12 cellular contexts compared by ENCODE assay signal in genomic region chr18:51038110-51038509, GRCh38. TPM values are rescaled to one million over a fixed set of nuclear protein-coding genes. Genes with fewer than 3 reads are reported as not detected.
DNase-seq lines count a peak whose midpoint lies in the region; ATAC-seq and TF ChIP-seq lines count a peak whose summit lies in the region.
"Had no signal": no experiment of that assay in that cellular context is flagged by ENCODE, and none has a peak within 500 bp of the region (broad histone marks: within the 10 kb centered on the region; RNA-seq: fewer than 3 reads in every experiment).

No MANE protein-coding gene starts in this region.

- peaks cover 0 to 16% (median 9%) of the 10 kb centered on the region in 3 donors for H3K36me3 Mint-ChIP-seq in CD8-positive, alpha-beta memory T cell

- DNase-seq in CD8-positive, alpha-beta memory T cell, result no peak
- DNase-seq in osteoblast (ENCODE audit: insufficient read length, low spot score, missing footprints) (no peak), OCI-M1 (lab: John Stamatoyannopoulos, UW) (no peak), islet precursor cell (no peak)
- DNase-seq: activated CD4-positive, alpha-beta T cell treated with anti-CD3 and anti-CD28 coated beads for 4 hours; DMS53; NCI-H2171 had no signal

- no peak overlapping the region for H2AFZ ChIP-seq in Loucy (ENCODE audit: low read length)
- no peak overlapping the region for H2AFZ ChIP-seq in osteoblast (ENCODE audit: low read length)

- H3K4me3 Mint-ChIP-seq in CD8-positive, alpha-beta memory T cell, result peak overlapping the region in 4 of 7 donors; percentile 4 to 49 (median 34)

- H3K27ac Mint-ChIP-seq in CD8-positive, alpha-beta memory T cell, result peak overlapping the region in 4 of 8 donors; percentile 39 to 84 (median 66)

- H3K9ac ChIP-seq in Loucy (ENCODE audit: low read depth, low read length, poor library complexity, severe bottlenecking) (peak overlapping the region; percentile 5), endocrine pancreas (ENCODE audit: control insufficient read depth, insufficient read depth, low read length) (no peak overlapping the region)

- no peaks in the 10 kb centered on the region for H3K9me3 ChIP-seq in CD8-positive, alpha-beta memory T cell (ENCODE audit: low read length)
- no peaks in the 10 kb centered on the region for H3K9me3 ChIP-seq in Loucy (ENCODE audit: insufficient read depth, low read depth, low read length)
- H3K9me3 ChIP-seq in endocrine pancreas (ENCODE audit: control insufficient read depth, low read length), result no peaks in the 10 kb centered on the region
- H3K9me3 ChIP-seq in osteoblast (ENCODE audit: low read depth, low read length), result no peaks in the 10 kb centered on the region
- H3K9me3 ChIP-seq: tibial nerve had no signal

- POLR2A ChIA-PET in CD8-positive, alpha-beta memory T cell (lab: Charles Lee), result interaction anchor here (1.0 kb wide), 2 partner anchors 8 to 159 kb away, joined by 6 read pairs; partner anchors contain the start of genes ME2 and SMAD4

- H3K9me3 Mint-ChIP-seq in CD8-positive, alpha-beta memory T cell, result no peaks in the 10 kb centered on the region

- H3K4me1 Mint-ChIP-seq in CD8-positive, alpha-beta memory T cell, result peaks cover 82 to 99% (median 99%) of the 10 kb centered on the region in 3 donors

- no peaks in the 10 kb centered on the region for H3K9me2 ChIP-seq in Loucy (replicated peaks; ENCODE audit: low read depth, low read length)

- H3K27ac ChIP-seq in CD8-positive, alpha-beta memory T cell (ENCODE audit: low read depth, low read length), result no peak overlapping the region
- peak overlapping the region; percentile 38 for H3K27ac ChIP-seq in osteoblast (ENCODE audit: low read depth, low read length)

- peaks cover 88% of the 10 kb centered on the region for H3K4me1 ChIP-seq in CD8-positive, alpha-beta memory T cell (ENCODE audit: insufficient read depth, low read length)
- H3K4me1 ChIP-seq in Loucy (ENCODE audit: insufficient read depth, low read length, poor library complexity, severe bottlenecking) (peaks cover 60% of the 10 kb centered on the region), endocrine pancreas (ENCODE audit: control insufficient read depth, insufficient read depth, low read length) (peaks cover 36% of the 10 kb centered on the region), osteoblast (ENCODE audit: insufficient read depth, low read length) (peaks cover 18% of the 10 kb centered on the region)

- peaks cover 95% of the 10 kb centered on the region for H4K20me1 ChIP-seq in Loucy (ENCODE audit: insufficient read depth, low read length, poor library complexity, severe bottlenecking)
- H4K20me1 ChIP-seq in osteoblast (ENCODE audit: insufficient read depth, low read length), result peaks cover 68% of the 10 kb centered on the region

- ATAC-seq in GM19324 (IDR thresholded peaks at IDR 0.05; ENCODE audit: low FRiP score, unreplicated experiment), result no peak
- ATAC-seq in HG03025 (IDR thresholded peaks at IDR 0.05; ENCODE audit: low FRiP score, unreplicated experiment), result no peak

- H3K27me3 Mint-ChIP-seq in CD8-positive, alpha-beta memory T cell, result no peaks in the 10 kb centered on the region

- H3F3A ChIP-seq in Loucy (ENCODE audit: low read depth), result peaks cover 3% of the 10 kb centered on the region; the same call in 1 of the 2 replicates

- H3K4me3 ChIP-seq in CD8-positive, alpha-beta memory T cell (ENCODE audit: low read length), result no peak overlapping the region
- peak overlapping the region; percentile 22 for H3K4me3 ChIP-seq in Loucy (ENCODE audit: low read length, poor library complexity, severe bottlenecking)
- H3K4me3 ChIP-seq in endocrine pancreas (ENCODE audit: control insufficient read depth, insufficient read depth, low read length), result peak overlapping the region; percentile 7
- H3K4me3 ChIP-seq in osteoblast (ENCODE audit: insufficient read depth, low read length), result no peak overlapping the region
- H3K4me3 ChIP-seq: tibial nerve had no signal

- H3K4me2 ChIP-seq in Loucy (ENCODE audit: low read depth, low read length, poor library complexity, severe bottlenecking) (peak overlapping the region; percentile 98), osteoblast (ENCODE audit: insufficient read depth, low read length) (peak overlapping the region; percentile 29)

- H3K27me3 ChIP-seq in CD8-positive, alpha-beta memory T cell (ENCODE audit: insufficient read depth, low read length, poor library complexity, severe bottlenecking), result no peaks in the 10 kb centered on the region
- H3K27me3 ChIP-seq in Loucy (ENCODE audit: insufficient read depth, low read length, poor library complexity, severe bottlenecking) (no peaks in the 10 kb centered on the region), endocrine pancreas (ENCODE audit: control insufficient read depth, insufficient read depth, low read length) (no peaks in the 10 kb centered on the region), osteoblast (ENCODE audit: insufficient read depth, low read length) (no peaks in the 10 kb centered on the region)
- H3K27me3 ChIP-seq: tibial nerve had no signal

- no peaks in the 10 kb centered on the region for H3K36me3 ChIP-seq in CD8-positive, alpha-beta memory T cell (ENCODE audit: insufficient read depth, low read length)
- H3K36me3 ChIP-seq in Loucy (ENCODE audit: insufficient read depth, low read length), result no peaks in the 10 kb centered on the region
- peaks cover 2% of the 10 kb centered on the region for H3K36me3 ChIP-seq in endocrine pancreas (ENCODE audit: control insufficient read depth, insufficient read depth, low read length)
- peaks cover 4% of the 10 kb centered on the region for H3K36me3 ChIP-seq in osteoblast (ENCODE audit: insufficient read depth, low read length)

- no peak for TF ChIP-seq CTCF in Loucy (conservative IDR thresholded peaks at IDR 0.05; ENCODE audit: low read length)
- TF ChIP-seq CTCF in osteoblast (IDR thresholded peaks at IDR 0.05; ENCODE audit: extremely low read depth, low read depth, low read length), result no peak

- H3K79me2 ChIP-seq in Loucy (ENCODE audit: insufficient read depth, low read length) (peaks cover 98% of the 10 kb centered on the region), osteoblast (ENCODE audit: insufficient read depth, low read length) (peaks cover 99% of the 10 kb centered on the region)

- CTCF ChIA-PET in CD8-positive, alpha-beta memory T cell (lab: Charles Lee), result interaction anchor here (1.2 kb wide), 1 partner anchor 16 kb away, joined by 4 read pairs; no protein-coding TSS in a partner anchor

RNA-seq across cellular contexts. Expression of gene SMAD4, which starts 8.1 kb away (rescaled TPM):
- total RNA-seq in CD8-positive, alpha-beta memory T cell, result 10 to 100 TPM; 81.9 to 84.3 TPM
- 62.4 TPM for polyA plus RNA-seq in CD8-positive, alpha-beta memory T cell
- total RNA-seq in osteoblast, result 121 and 128 TPM in 2 replicates

Comparison
In these comparisons a context has a peak if more than half of its experiments do, and no peak if none do; other contexts are left out.
1. H3K4me3 ChIP-seq: peak in Loucy (single experiment) and endocrine pancreas (single experiment); none in CD8-positive, alpha-beta memory T cell (single experiment) and osteoblast (single experiment).